Comparison of ENCODE assay signal across 8 cellular contexts in the genomic region with DNA sequence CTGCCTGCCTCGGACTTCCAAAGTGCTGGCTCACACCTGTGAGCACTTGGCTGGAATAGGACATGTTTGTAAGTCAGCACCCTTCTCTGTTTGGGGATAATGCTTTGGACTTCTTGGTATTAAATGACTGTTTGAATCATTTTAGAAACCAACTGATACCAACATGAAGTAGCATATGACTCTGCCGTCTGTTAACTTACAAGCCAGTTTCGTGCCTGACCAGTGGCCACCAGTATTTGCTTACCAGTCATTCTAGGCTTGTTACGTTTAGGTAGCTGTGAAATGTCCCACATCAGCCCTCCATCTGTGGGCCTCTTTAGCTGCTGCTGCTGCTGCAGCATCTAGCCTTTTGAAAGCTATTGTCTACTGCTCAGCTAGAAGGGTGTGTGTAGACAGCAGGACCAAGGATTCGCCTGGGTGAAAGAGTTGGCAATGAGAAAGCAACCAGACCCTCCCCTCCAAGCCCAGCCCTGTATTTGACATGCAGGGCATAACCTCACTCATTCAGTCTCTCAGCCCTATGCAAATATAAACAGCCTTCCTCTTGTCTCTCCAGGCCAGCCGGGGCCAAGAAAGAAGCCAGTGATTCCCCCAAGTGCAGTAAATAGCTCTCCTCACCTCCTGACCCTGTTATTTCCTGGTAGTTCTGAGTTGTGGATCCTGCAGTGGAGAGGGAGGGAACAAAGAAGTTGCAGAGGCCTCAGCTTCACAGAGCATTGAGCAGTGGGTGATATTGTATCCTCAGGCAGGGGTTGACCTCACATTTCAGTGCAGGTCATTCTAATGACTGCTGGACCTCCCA. TPM values are rescaled to one million over a fixed set of nuclear protein-coding genes. Genes with fewer than 3 reads are reported as not detected.
DNase-seq lines count a peak whose midpoint lies in the region; ATAC-seq and TF ChIP-seq lines count a peak whose summit lies in the region.

No MANE protein-coding gene starts in this region.

- H2BK12ac ChIP-seq in trophoblast cell (ENCODE audit: low read length): no peak overlapping the region

- H3K4me3 ChIP-seq in fibroblast of pulmonary artery (replicated peaks; ENCODE audit: low read depth, low read length) (no peak overlapping the region), trophoblast cell (ENCODE audit: low read depth, low read length) (no peak overlapping the region)

- no peak overlapping the region for H4K12ac ChIP-seq in trophoblast cell (ENCODE audit: low read depth, low read length)

- no peak overlapping the region for H4K91ac ChIP-seq in trophoblast cell (ENCODE audit: low read depth, low read length)

- H3K9ac ChIP-seq in trophoblast cell (ENCODE audit: low read length): no peak overlapping the region

- H3K27ac ChIP-seq in trophoblast cell (ENCODE audit: low read depth, low read length): peak overlapping the region; percentile 3

- H3K14ac ChIP-seq in trophoblast cell (ENCODE audit: low read length): no peak overlapping the region

- no peaks in the 10 kb centered on the region for H3K79me2 ChIP-seq in trophoblast cell (ENCODE audit: control insufficient read depth, insufficient read depth, low read length, poor library complexity)

- peak overlapping the region; percentile 47 for H3K18ac ChIP-seq in trophoblast cell (ENCODE audit: low read length)

- H2AFZ ChIP-seq in trophoblast cell (ENCODE audit: insufficient read depth, low read length, poor library complexity): no peak overlapping the region

- H3K4me1 ChIP-seq in trophoblast cell (ENCODE audit: control insufficient read depth in 1 of 2, insufficient read depth in 2 of 2, low read length in 2 of 2): peaks cover 13% of the 10 kb centered on the region in 2 experiments

- H3K23ac ChIP-seq in trophoblast cell (ENCODE audit: low read length): no peak overlapping the region

- WGBS in trophoblast cell (ENCODE audit: extremely low coverage, insufficient coverage, insufficient read length): no CpG with 5 or more reads among the region's 6 CpGs

- H3K4me2 ChIP-seq in trophoblast cell (ENCODE audit: low read length): no peak overlapping the region

- DNase-seq in HCEC 1CT (peak; percentile 53), NCI-H146 (lab: John Stamatoyannopoulos, UW) (peak; percentile 39), fibroblast of pulmonary artery (ENCODE audit: low read depth) (peak; percentile 64), trophoblast cell (no peak), AG08395 (ENCODE audit: low spot score) (no peak), DMS153 (lab: John Stamatoyannopoulos, UW) (no peak)
- no peak for DNase-seq in activated naive CD4-positive, alpha-beta T cell treated with anti-CD3 and anti-CD28 coated beads, Interleukin-2, amount 50 U/mL, for 16 hours

- ATAC-seq in GM18502 (IDR thresholded peaks at IDR 0.05; ENCODE audit: poor library complexity, unreplicated experiment): peak; percentile 82

- H4K8ac ChIP-seq in trophoblast cell (ENCODE audit: low read depth, low read length): no peak overlapping the region

- TF ChIP-seq CTCF in fibroblast of pulmonary artery (IDR thresholded peaks at IDR 0.05; ENCODE audit: low read length, missing control alignments): no peak

- no peak overlapping the region for H2AK5ac ChIP-seq in trophoblast cell (ENCODE audit: low read length)

- no peaks in the 10 kb centered on the region for H3K27me3 ChIP-seq in trophoblast cell (ENCODE audit: insufficient read depth, low read length)

- no peaks in the 10 kb centered on the region for H3K79me1 ChIP-seq in trophoblast cell (ENCODE audit: low read length)

- H2BK5ac ChIP-seq in trophoblast cell (ENCODE audit: low read depth, low read length, poor library complexity): no peak overlapping the region

- H3K36me3 ChIP-seq in trophoblast cell (ENCODE audit: control insufficient read depth in 1 of 2, insufficient read depth in 2 of 2, low read length in 2 of 2): peaks cover 5 to 6% of the 10 kb centered on the region in 2 experiments

- no peaks in the 10 kb centered on the region for H3K9me3 ChIP-seq in trophoblast cell (ENCODE audit: insufficient read depth, low read depth, low read length)

- no peak overlapping the region for H2BK120ac ChIP-seq in trophoblast cell (ENCODE audit: insufficient read depth, low read length, poor library complexity)

- no peak overlapping the region for H3K4ac ChIP-seq in trophoblast cell (ENCODE audit: low read depth, low read length)

RNA-seq across cellular contexts. Expression of gene NKIRAS1, which starts 51.0 kb away (rescaled TPM):
- polyA plus RNA-seq in trophoblast cell (2013): 9.3 and 9.5 TPM in 2 replicates

RNA-seq across cellular contexts. Expression of gene RPL15, which starts 51.1 kb away (rescaled TPM):
- 2,209 and 2,294 TPM in 2 replicates for polyA plus RNA-seq in trophoblast cell (2013)

Comparison
In these comparisons a context has a peak if more than half of its experiments do, and no peak if none do; other contexts are left out.
1. DNase-seq: peak in HCEC 1CT (single experiment), NCI-H146 (single experiment) and fibroblast of pulmonary artery (single experiment); none in trophoblast cell (0 of 2), activated naive CD4-positive, alpha-beta T cell treated with anti-CD3 and anti-CD28 coated beads, Interleukin-2, amount 50 U/mL, for 16 hours (single experiment), AG08395 (single experiment) and DMS153 (single experiment).